In the genomic region with DNA sequence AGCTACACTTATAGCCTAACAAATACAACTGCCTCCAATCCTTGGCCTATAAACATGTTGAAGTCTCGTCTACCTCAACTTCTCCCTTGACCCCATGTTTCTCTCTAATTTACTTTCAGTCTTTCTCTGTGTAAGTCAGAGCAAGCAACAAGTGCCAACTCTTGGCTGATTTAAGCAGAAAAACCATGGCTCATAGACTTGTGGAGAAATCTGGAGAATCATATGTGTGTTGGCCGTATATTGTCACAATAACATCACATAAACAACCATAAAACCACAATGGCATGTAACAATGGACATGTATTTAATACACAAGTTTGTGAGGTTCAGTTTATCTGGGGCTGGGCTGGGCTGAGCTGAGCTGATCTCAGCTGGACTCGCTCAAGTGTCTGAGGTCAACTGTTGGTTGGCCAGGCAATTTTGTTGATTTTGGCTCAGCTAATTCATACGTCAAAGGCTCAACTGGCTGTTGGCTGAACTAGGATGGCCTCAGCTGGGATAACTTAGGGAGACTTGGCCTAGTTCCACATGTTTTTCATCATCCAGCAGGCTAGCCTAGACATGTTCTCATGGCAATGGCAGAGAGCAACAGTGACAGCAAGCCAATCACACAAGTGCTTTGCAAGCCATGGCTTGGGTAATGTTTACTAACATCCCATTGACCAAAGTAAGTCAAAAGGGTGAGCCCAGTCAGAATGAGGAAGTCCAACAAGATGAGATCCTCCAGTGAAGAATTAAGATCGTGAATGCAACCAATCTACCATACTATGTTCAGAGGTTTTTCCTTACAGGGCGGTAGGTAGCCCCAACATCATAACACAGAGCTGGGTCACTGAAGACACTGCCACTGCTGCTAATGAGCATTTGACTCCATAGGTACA, we compare ENCODE assay signal across 8 cellular contexts. TPM values are rescaled to one million over a fixed set of nuclear protein-coding genes. Genes with fewer than 3 reads are reported as not detected.
DNase-seq lines count a peak whose midpoint lies in the region; ATAC-seq and TF ChIP-seq lines count a peak whose summit lies in the region.

No MANE protein-coding gene starts in this region.

- H3K27me3 Mint-ChIP-seq in stimulated activated naive CD8-positive, alpha-beta T cell treated with anti-CD3 and anti-CD28 coated beads, Interleukin-15, amount 100 ng/mL, for 72 hours: peaks cover 6% of the 10 kb centered on the region

- peak overlapping the region; percentile 35 for H3K9ac ChIP-seq in adipocyte (ENCODE audit: low read length)

- DNase-seq in BJ (ENCODE audit: low read depth) (peak; percentile 100), NCI-H146 (lab: John Stamatoyannopoulos, UW) (peak; percentile 86), adipocyte (ENCODE audit: low read depth) (peak; percentile 99), right atrium auricular region (ENCODE audit: low spot score) (peak; percentile 96), OCI-M2 (lab: John Stamatoyannopoulos, UW; ENCODE audit: unreplicated experiment) (no peak), occipital lobe (lab: John Stamatoyannopoulos, UW) (no peak)
- no peak for DNase-seq in stimulated activated naive CD8-positive, alpha-beta T cell treated with anti-CD3 and anti-CD28 coated beads, Interleukin-15, amount 100 ng/mL, for 72 hours

- peaks cover 32% of the 10 kb centered on the region for H3K4me1 Mint-ChIP-seq in stimulated activated naive CD8-positive, alpha-beta T cell treated with anti-CD3 and anti-CD28 coated beads, Interleukin-15, amount 100 ng/mL, for 72 hours

- H3K4me3 ChIP-seq in BJ (ENCODE audit: low read depth, low read length) (no peak overlapping the region), adipocyte (ENCODE audit: low read length) (peak overlapping the region; percentile 38), right atrium auricular region (no peak overlapping the region), skin epidermis (no peak overlapping the region)

- TF ChIP-seq CTCF in BJ (IDR thresholded peaks at IDR 0.05; ENCODE audit: insufficient read depth, low read depth, low read length): no peak
- no peak for TF ChIP-seq CTCF in right atrium auricular region (IDR thresholded peaks at IDR 0.05)

- H3K9me3 ChIP-seq in adipocyte (ENCODE audit: control insufficient read depth, low read length) (no peaks in the 10 kb centered on the region), right atrium auricular region (no peaks in the 10 kb centered on the region)

- CTCF ChIA-PET in BJ (lab: Yijun Ruan, JAX): interaction anchor here (0.6 to 1.3 kb wide), 4 partner anchors 11 to 227 kb away, joined by 4 to 6 read pairs (median 4); a partner anchor contains a TSS

- no peak overlapping the region for H3K4me3 Mint-ChIP-seq in stimulated activated naive CD8-positive, alpha-beta T cell treated with anti-CD3 and anti-CD28 coated beads, Interleukin-15, amount 100 ng/mL, for 72 hours

- H3K4me1 ChIP-seq in adipocyte (ENCODE audit: control insufficient read depth, insufficient read depth, low read length): peaks cover 59% of the 10 kb centered on the region
- peaks cover 0 to 52% of the 10 kb centered on the region in 2 donors for H3K4me1 ChIP-seq in right atrium auricular region

- peaks cover 0 to 4% of the 10 kb centered on the region in 2 donors for H3K9me3 Mint-ChIP-seq in stimulated activated naive CD8-positive, alpha-beta T cell treated with anti-CD3 and anti-CD28 coated beads, Interleukin-15, amount 100 ng/mL, for 72 hours

- no peak overlapping the region for H3K27ac Mint-ChIP-seq in stimulated activated naive CD8-positive, alpha-beta T cell treated with anti-CD3 and anti-CD28 coated beads, Interleukin-15, amount 100 ng/mL, for 72 hours

- POLR2A ChIA-PET in BJ (lab: Charles Lee): no interaction called here

- no peak for ATAC-seq in stimulated activated naive CD8-positive, alpha-beta T cell treated with anti-CD3 and anti-CD28 coated beads, Interleukin-15, amount 100 ng/mL, for 72 hours

- no peaks in the 10 kb centered on the region for H3K36me3 ChIP-seq in BJ (ENCODE audit: control insufficient read depth, insufficient read depth, low read length)
- H3K36me3 ChIP-seq in adipocyte (ENCODE audit: control insufficient read depth, insufficient read depth, low read length, severe bottlenecking): no peaks in the 10 kb centered on the region
- H3K36me3 ChIP-seq in right atrium auricular region: no peaks in the 10 kb centered on the region

- H3K27me3 ChIP-seq in BJ (ENCODE audit: control insufficient read depth, insufficient read depth, low read length) (no peaks in the 10 kb centered on the region), adipocyte (replicated peaks; ENCODE audit: control insufficient read depth, insufficient read depth, low read length) (no peaks in the 10 kb centered on the region), right atrium auricular region (no peaks in the 10 kb centered on the region)

- H3K27ac ChIP-seq in right atrium auricular region (peak overlapping the region; percentile 85 to 92), skin epidermis (peak overlapping the region in 17 of 21 experiments; percentile 6 to 85 (median 59))

RNA-seq across cellular contexts. Expression of a gene that starts 12.9 kb away (rescaled TPM):
- 4.4 and 5.5 TPM in 2 replicates for polyA plus RNA-seq in BJ (2011; rRNA removed)
- polyA minus RNA-seq in BJ (2011; rRNA and poly(A)+ RNA removed): 3.9 and 4.1 TPM in 2 replicates
- total RNA-seq in right atrium auricular region: 1 to 10 TPM; 7.5 to 9.8 TPM
- 8.0 TPM for total RNA-seq in occipital lobe

RNA-seq across cellular contexts. Expression of a gene that starts 13.3 kb away (rescaled TPM):
- polyA plus RNA-seq in BJ (2011; rRNA removed): 2.3 and 3.1 TPM in 2 replicates
- 1.5 and 2.4 TPM in 2 replicates for polyA minus RNA-seq in BJ (2011; rRNA and poly(A)+ RNA removed)
- total RNA-seq in right atrium auricular region (1 to 10 TPM; 1.3 to 1.4 TPM), occipital lobe (1.2 TPM)

Comparison
In these comparisons a context has a peak if more than half of its experiments do, and no peak if none do; other contexts are left out.
1. DNase-seq: peak in BJ (single experiment), NCI-H146 (single experiment), adipocyte (single experiment) and right atrium auricular region (single experiment); none in OCI-M2 (single experiment), occipital lobe (single experiment) and stimulated activated naive CD8-positive, alpha-beta T cell treated with anti-CD3 and anti-CD28 coated beads, Interleukin-15, amount 100 ng/mL, for 72 hours (0 of 2).